8 cellular contexts compared by ENCODE assay signal in genomic region chr6:64330694-64331309, GRCh38.
DNase-seq lines count a peak whose midpoint lies in the region; ATAC-seq and TF ChIP-seq lines count a peak whose summit lies in the region.

No MANE protein-coding gene starts in this region.

- H3K4me3 ChIP-seq in Peyer's patch (no peak overlapping the region), uterus (no peak overlapping the region)

- H3K9me3 ChIP-seq in Peyer's patch (no peaks in the 10 kb centered on the region), uterus (no peaks in the 10 kb centered on the region)

- H3K27me3 ChIP-seq in Peyer's patch, result no peaks in the 10 kb centered on the region
- no peaks in the 10 kb centered on the region for H3K27me3 ChIP-seq in uterus

- ATAC-seq in HG03439 (IDR thresholded peaks at IDR 0.05; ENCODE audit: unreplicated experiment), result peak; percentile 57

- no peaks in the 10 kb centered on the region for H3K4me1 ChIP-seq in Peyer's patch
- no peaks in the 10 kb centered on the region for H3K4me1 ChIP-seq in uterus

- intact Hi-C loops in uterus (cut with DNase I; ENCODE audit: low total_unique reads), result no loop called here

- no peak for TF ChIP-seq POLR2A in Peyer's patch (IDR thresholded peaks at IDR 0.05)
- no peak for TF ChIP-seq POLR2A in uterus (IDR thresholded peaks at IDR 0.05)

- peak in 4 of 6 experiments; percentile 40 to 85 (median 74) for TF ChIP-seq CTCF in Peyer's patch (IDR thresholded peaks at IDR 0.05)
- TF ChIP-seq CTCF in uterus (IDR thresholded peaks at IDR 0.05), result peak; percentile 33 to 64 (median 44)

- DNase-seq in activated CD8-positive, alpha-beta memory T cell treated with anti-CD3 and anti-CD28 coated beads, Interleukin-2, amount 50 U/mL, for 48 hours, result peak; percentile 58
- DNase-seq in activated CD8-positive, alpha-beta memory T cell treated with anti-CD3 and anti-CD28 coated beads, Interleukin-2, amount 50 U/mL, for 4 hours, result no peak
- DNase-seq in Peyer's patch (peak in 2 of 3 donors; percentile 85 to 87), dedifferentiated amniotic fluid mesenchymal stem cell (ENCODE audit: extremely low spot score) (peak; percentile 34), lung microvascular endothelial cell (ENCODE audit: low read depth in 2 of 2) (peak; percentile 33 to 37), uterus (peak; percentile 55 to 62), germinal center (ENCODE audit: low spot score) (no peak)

- no peaks in the 10 kb centered on the region for H3K36me3 ChIP-seq in Peyer's patch
- H3K36me3 ChIP-seq in uterus, result no peaks in the 10 kb centered on the region

- H3K27ac ChIP-seq in Peyer's patch, result no peak overlapping the region
- no peak overlapping the region for H3K27ac ChIP-seq in uterus

Comparison
In these comparisons a context has a peak if more than half of its experiments do, and no peak if none do; other contexts are left out.
1. DNase-seq: peak in activated CD8-positive, alpha-beta memory T cell treated with anti-CD3 and anti-CD28 coated beads, Interleukin-2, amount 50 U/mL, for 48 hours (single experiment), Peyer's patch (2 of 3), dedifferentiated amniotic fluid mesenchymal stem cell (single experiment), lung microvascular endothelial cell (2 of 2) and uterus (2 of 2); none in activated CD8-positive, alpha-beta memory T cell treated with anti-CD3 and anti-CD28 coated beads, Interleukin-2, amount 50 U/mL, for 4 hours (single experiment) and germinal center (single experiment).